26 cellular contexts compared by ENCODE assay signal in genomic region chr4:65250916-65251315, GRCh38.
DNase-seq lines count a peak whose midpoint lies in the region; ATAC-seq, FAIRE-seq and TF ChIP-seq lines count a peak whose summit lies in the region.
"Had no signal": no experiment of that assay in that cellular context is flagged by ENCODE, and none has a peak within 500 bp of the region (broad histone marks: within the 10 kb centered on the region; RNA-seq: fewer than 3 reads in every experiment).

No MANE protein-coding gene starts in this region.

- H3K9me2 ChIP-seq in GM23338 (ENCODE audit: insufficient read depth) = no peaks in the 10 kb centered on the region

- H3K4ac ChIP-seq in IMR-90 (ENCODE audit: low read depth, low read length) = no peak overlapping the region

- H4K20me1 ChIP-seq in GM23338 (replicated peaks; ENCODE audit: insufficient read depth) (no peaks in the 10 kb centered on the region), IMR-90 (ENCODE audit: insufficient read depth, low read length) (no peaks in the 10 kb centered on the region)
- H4K20me1 ChIP-seq: BLaER1 had no signal

- POLR2A ChIA-PET in IMR-90 (lab: Charles Lee; ENCODE audit: unreplicated experiment) = no interaction called here

- H3K4me2 ChIP-seq in GM23338 = no peak overlapping the region
- no peak overlapping the region for H3K4me2 ChIP-seq in IMR-90 (ENCODE audit: low read depth, low read length)
- H3K4me2 ChIP-seq: BLaER1 had no signal

- no peak for ATAC-seq in GM23338
- ATAC-seq in IMR-90 (ENCODE audit: low read depth) = no peak
- ATAC-seq in GM21423 (IDR thresholded peaks at IDR 0.05; ENCODE audit: unreplicated experiment) = no peak
- ATAC-seq: GM12878 had no signal

- no peak overlapping the region for H2BK15ac ChIP-seq in IMR-90 (ENCODE audit: low read depth, low read length)

- H3K23ac ChIP-seq in IMR-90 (ENCODE audit: low read depth, low read length) = no peak overlapping the region

- H3K79me1 ChIP-seq in IMR-90 (ENCODE audit: low read depth in 1 of 2, low read length in 2 of 2) = no peaks in the 10 kb centered on the region

- no peak for TF ChIP-seq RAD21 in IMR-90 (IDR thresholded peaks at IDR 0.05; ENCODE audit: low read length)

- CTCF ChIA-PET in IMR-90 (lab: Yijun Ruan, JAX) = no interaction called here

- no peaks in the 10 kb centered on the region for H3K79me2 ChIP-seq in GM23338 (replicated peaks; ENCODE audit: insufficient read depth)

- no TSS peak for BruUV-seq in IMR-90 (replicated peaks; lab: Mats Ljungman, UMichigan)

- no peaks in the 10 kb centered on the region; the same call in 2 of the 3 replicates for H3K36me3 Mint-ChIP-seq in GM23338 (ENCODE audit: low read depth)
- H3K36me3 Mint-ChIP-seq: CD14-positive monocyte; CD4-positive, alpha-beta memory T cell; CD4-positive, CD25-positive, alpha-beta regulatory T cell; CD8-positive, alpha-beta memory T cell had no signal

- in situ Hi-C loops in IMR-90 (cut with MboI; ENCODE audit: low sequenced_read_pairs) = no loop called here

- no peak overlapping the region for H2BK20ac ChIP-seq in IMR-90 (ENCODE audit: low read depth, low read length)

- no peak overlapping the region for H2AK5ac ChIP-seq in IMR-90 (ENCODE audit: low read depth, low read length)

- H4K91ac ChIP-seq in IMR-90 (ENCODE audit: insufficient read depth, low read depth, low read length) = no peak overlapping the region

- H3K4me3 ChIP-seq in GM23338 (no peak overlapping the region), IMR-90 (ENCODE audit: insufficient read depth, low read depth, low read length) (no peak overlapping the region)
- H3K4me3 ChIP-seq: BLaER1, GM12878 had no signal

- H2AK9ac ChIP-seq in IMR-90 (replicated peaks; ENCODE audit: low read depth, low read length, poor library complexity) = no peak overlapping the region

- H2AFZ ChIP-seq in GM23338 (0 out of 2 replicates have a peak overlapping the region, but pooled peaks have one; percentile 6), IMR-90 (replicated peaks; ENCODE audit: low read length, poor library complexity) (no peak overlapping the region)

- H3K9ac ChIP-seq in IMR-90 (ENCODE audit: low read depth, low read length) = no peak overlapping the region
- H3K9ac ChIP-seq: BLaER1 had no signal

- no peak for DNase-seq in GM23338 (ENCODE audit: low spot score)
- no peak for DNase-seq in IMR-90
- DNase-seq in urothelium cell line (ENCODE audit: low spot score) = no peak
- DNase-seq in NCI-H82 treated with DMSO at 0.1 percent for 48 hours (lab: John Stamatoyannopoulos, UW; ENCODE audit: unreplicated experiment) = no peak
- DNase-seq: 8988T; ACHN; BE2C; C1 segment of cervical spinal cord; CD4-positive, alpha-beta memory T cell; CD4-positive, CD25-positive, alpha-beta regulatory T cell; CD8-positive, alpha-beta memory T cell; COR-L47; DMS 273 treated with DMSO at 0.1 percent for 48 hours; DMS153; DMS53; DMS79; DND-41; EL; GDM1 had no signal

- H3K9me3 ChIP-seq in IMR-90 (ENCODE audit: control insufficient read depth, insufficient read depth, low read length) = no peaks in the 10 kb centered on the region; the same call in 1 of the 2 replicates
- H3K9me3 ChIP-seq: BE2C, BLaER1 had no signal

- H3K4me1 ChIP-seq in GM23338 (ENCODE audit: insufficient read depth) = no peaks in the 10 kb centered on the region
- no peaks in the 10 kb centered on the region for H3K4me1 ChIP-seq in IMR-90 (ENCODE audit: control insufficient read depth, insufficient read depth, low read length)
- H3K4me1 ChIP-seq: BLaER1 had no signal

- no peak overlapping the region for H3K56ac ChIP-seq in IMR-90 (ENCODE audit: extremely low read depth, insufficient read depth, low read length)

- no peaks in the 10 kb centered on the region for H3K27me3 ChIP-seq in GM23338 (ENCODE audit: insufficient read depth)
- no peaks in the 10 kb centered on the region for H3K27me3 ChIP-seq in IMR-90 (ENCODE audit: control insufficient read depth, insufficient read depth, low read length)
- H3K27me3 ChIP-seq: BE2C, BLaER1 had no signal

- TF ChIP-seq POLR2A in IMR-90 (IDR thresholded peaks at IDR 0.05; ENCODE audit: low read depth, low read length) = no peak

- no peaks in the 10 kb centered on the region for H3F3A ChIP-seq in GM23338 (replicated peaks; ENCODE audit: low read depth)

- no peak overlapping the region for H3K4me3 Mint-ChIP-seq in GM23338
- H3K4me3 Mint-ChIP-seq: CD14-positive monocyte; CD4-positive, alpha-beta memory T cell; CD4-positive, CD25-positive, alpha-beta regulatory T cell; CD8-positive, alpha-beta memory T cell had no signal

- peak; percentile 30 for FAIRE-seq in urothelium cell line (lab: Jason Lieb, UNC)
- FAIRE-seq: A204.1, GM12878, GM12892, GM18507 had no signal

- H3K9me1 ChIP-seq in IMR-90 (ENCODE audit: insufficient read depth, low read length) = no peaks in the 10 kb centered on the region

- dilution Hi-C loops in IMR-90 (cut with HindIII; ENCODE audit: low sequenced_read_pairs, unreplicated experiment) = no loop called here

- no peak overlapping the region; the same call in 1 of the 2 replicates for H3K27ac Mint-ChIP-seq in GM23338
- H3K27ac Mint-ChIP-seq: CD14-positive monocyte; CD4-positive, alpha-beta memory T cell; CD4-positive, CD25-positive, alpha-beta regulatory T cell; CD8-positive, alpha-beta memory T cell had no signal

- no peak overlapping the region for H4K5ac ChIP-seq in IMR-90 (ENCODE audit: low read depth, low read length)

- no peaks in the 10 kb centered on the region for H3K27me3 Mint-ChIP-seq in GM23338 (ENCODE audit: insufficient read depth, low read depth, poor library complexity)
- H3K27me3 Mint-ChIP-seq: CD4-positive, alpha-beta memory T cell; CD4-positive, CD25-positive, alpha-beta regulatory T cell; CD8-positive, alpha-beta memory T cell had no signal

- H2BK120ac ChIP-seq in IMR-90 (ENCODE audit: low read depth, low read length) = no peak overlapping the region

- no peak overlapping the region for H3K14ac ChIP-seq in IMR-90 (replicated peaks; ENCODE audit: low read depth, low read length)

- no peak overlapping the region for H4K8ac ChIP-seq in IMR-90 (ENCODE audit: low read depth in 2 of 2, low read length in 2 of 2)

- H3K27ac ChIP-seq in GM23338 (ENCODE audit: low read depth) = no peak overlapping the region
- H3K27ac ChIP-seq in IMR-90 (ENCODE audit: insufficient read depth, low read length) = no peak overlapping the region
- H3K27ac ChIP-seq: BLaER1 had no signal

- no peaks in the 10 kb centered on the region; the same call in 2 of the 3 replicates for H3K4me1 Mint-ChIP-seq in GM23338
- H3K4me1 Mint-ChIP-seq: CD14-positive monocyte; CD4-positive, alpha-beta memory T cell; CD4-positive, CD25-positive, alpha-beta regulatory T cell; CD8-positive, alpha-beta memory T cell had no signal

- TF ChIP-seq CTCF in GM23338 (conservative IDR thresholded peaks at IDR 0.05; ENCODE audit: low read depth in 2 of 2) (no peak), IMR-90 (conservative IDR thresholded peaks at IDR 0.05; ENCODE audit: low read depth, low read length) (no peak)

- WGBS in IMR-90 (ENCODE audit: extremely low coverage in 2 of 2, insufficient read length in 1 of 2), 2 experiments = no CpG with 5 or more reads among the region's 2 CpGs

- no peaks in the 10 kb centered on the region for H3K9me3 Mint-ChIP-seq in GM23338
- H3K9me3 Mint-ChIP-seq: CD14-positive monocyte had no signal

- no peak overlapping the region for H3K18ac ChIP-seq in IMR-90 (ENCODE audit: low read depth, low read length)

- intact Hi-C loops in IMR-90 (cut with micrococcal nuclease) = no loop called here

- no peak overlapping the region for H2BK5ac ChIP-seq in IMR-90 (ENCODE audit: low read depth, low read length, poor library complexity, severe bottlenecking)

- H3K36me3 ChIP-seq in GM23338 (ENCODE audit: insufficient read depth) (no peaks in the 10 kb centered on the region), IMR-90 (ENCODE audit: control insufficient read depth, insufficient read depth, low read length) (no peaks in the 10 kb centered on the region)
- H3K36me3 ChIP-seq: BE2C, BLaER1 had no signal

TF ChIP-seq in GM23338, 12 proteins besides CTCF, POLR2A, EP300 and RAD21:
- no peak for TF ChIP-seq ZNF331 (CRISPR knock-in tag; IDR thresholded peaks at IDR 0.05; ENCODE audit: low read depth)
- no peak for TF ChIP-seq STAT1 (IDR thresholded peaks at IDR 0.05; ENCODE audit: unreplicated experiment)

TF ChIP-seq in IMR-90, 13 proteins besides CTCF, POLR2A, EP300 and RAD21:
- TF ChIP-seq CEBPB (IDR thresholded peaks at IDR 0.05; ENCODE audit: low read depth, low read length) (peak; percentile 65), MXI1 (IDR thresholded peaks at IDR 0.05; ENCODE audit: borderline replicate concordance, low read depth, low read length) (no peak)
TF ChIP-seq in IMR-90: peak in this region for 1.
